In the genomic region with DNA sequence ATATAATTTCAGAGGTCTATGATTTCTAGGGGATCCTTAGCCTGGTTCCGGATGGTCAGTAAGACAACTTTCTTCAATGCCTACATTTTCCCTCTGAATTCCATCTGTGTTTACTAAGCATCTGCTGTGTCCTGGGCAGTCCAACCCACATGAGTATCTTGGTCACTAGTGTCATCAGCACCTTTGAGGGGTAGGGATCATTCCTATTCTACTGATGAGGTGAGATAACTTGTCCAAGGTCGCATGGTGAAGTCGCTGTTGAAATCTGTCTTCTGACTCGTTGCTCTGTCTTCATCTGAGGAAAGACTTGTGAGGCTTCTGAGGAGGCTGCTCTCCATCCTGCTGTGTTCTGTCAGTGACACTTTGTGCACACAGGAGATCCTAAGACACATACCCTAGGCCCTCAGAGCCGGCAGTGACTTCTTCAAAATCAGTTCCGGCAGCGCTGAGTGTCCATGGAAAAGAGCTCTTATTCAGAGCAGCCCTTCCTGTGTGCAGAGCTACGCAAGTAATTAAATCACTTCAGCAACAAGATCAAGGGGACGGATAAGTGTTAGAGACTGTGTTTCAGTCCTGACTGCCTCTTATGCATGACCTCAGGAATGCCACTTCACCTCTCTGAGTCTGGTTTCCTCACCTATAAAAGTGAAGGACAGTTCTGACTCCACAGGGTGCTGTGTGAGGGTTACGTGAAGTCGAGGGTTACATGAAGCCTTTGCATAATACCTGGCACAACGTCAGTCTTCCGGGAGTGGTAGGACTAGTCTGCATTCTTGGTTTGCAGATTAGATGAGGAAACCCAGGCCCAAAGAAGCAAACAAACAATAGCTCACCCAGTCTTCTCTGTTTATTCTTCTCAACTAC, we compare ENCODE assay signal across 13 cellular contexts. TPM values are rescaled to one million over a fixed set of nuclear protein-coding genes. Genes with fewer than 3 reads are reported as not detected.
DNase-seq lines count a peak whose midpoint lies in the region; ATAC-seq and TF ChIP-seq lines count a peak whose summit lies in the region.
"Had no signal": no experiment of that assay in that cellular context is flagged by ENCODE, and none has a peak within 500 bp of the region (broad histone marks: within the 10 kb centered on the region; RNA-seq: fewer than 3 reads in every experiment).

No MANE protein-coding gene starts in this region.

- intact Hi-C loops in natural killer cell (cut with micrococcal nuclease), result no loop called here
- intact Hi-C loops in mammary epithelial cell (cut with micrococcal nuclease), result no loop called here

- H3K36me3 ChIP-seq in mammary epithelial cell (ENCODE audit: insufficient read depth, low read length) (peaks cover 37% of the 10 kb centered on the region), mesenchymal stem cell (ENCODE audit: control insufficient read depth in 1 of 2, insufficient read depth in 2 of 2, low read depth in 1 of 2, low read length in 2 of 2) (peaks cover 28 to 37% of the 10 kb centered on the region in 2 experiments)

- H3K9me3 Mint-ChIP-seq in natural killer cell treated with Interleukin-12 subunit alpha and Interleukin-12 subunit beta and Interleukin-15 and Interleukin-18, amount 100 ng/mL, for 72 hours, result no peaks in the 10 kb centered on the region
- no peaks in the 10 kb centered on the region for H3K9me3 Mint-ChIP-seq in natural killer cell
- H3K9me3 Mint-ChIP-seq: neural crest cell; stimulated activated naive CD8-positive, alpha-beta T cell treated with anti-CD3 and anti-CD28 coated beads, Interleukin-15, Interleukin-2, amounts not matched to agents 100 ng/mL and 50 ng/mL, for 24 hours had no signal

- H2BK12ac ChIP-seq in mesenchymal stem cell (ENCODE audit: low read length in 2 of 2), result no peak overlapping the region

- H3K23ac ChIP-seq in mesenchymal stem cell (ENCODE audit: low read length in 2 of 2), result no peak overlapping the region

- ATAC-seq in natural killer cell treated with Interleukin-12 subunit alpha and Interleukin-12 subunit beta and Interleukin-15 and Interleukin-18, amount 100 ng/mL, for 72 hours, result no peak
- ATAC-seq in natural killer cell (no peak), HG02870 (IDR thresholded peaks at IDR 0.05; ENCODE audit: unreplicated experiment) (no peak)

- H3K27me3 ChIP-seq in mammary epithelial cell (ENCODE audit: insufficient read depth, low read length), result no peaks in the 10 kb centered on the region
- H3K27me3 ChIP-seq in mesenchymal stem cell (ENCODE audit: control insufficient read depth in 1 of 2, insufficient read depth in 1 of 2, low read length in 2 of 2), result no peaks in the 10 kb centered on the region

- H3K79me1 ChIP-seq in mesenchymal stem cell (replicated peaks; ENCODE audit: low read length, poor library complexity, severe bottlenecking), result peaks cover 5% of the 10 kb centered on the region

- H4K20me1 ChIP-seq in mammary epithelial cell (ENCODE audit: insufficient read depth, low read length), result no peaks in the 10 kb centered on the region

- H2BK15ac ChIP-seq in mesenchymal stem cell (ENCODE audit: low read depth, poor library complexity, severe bottlenecking), result no peak overlapping the region

- no peak overlapping the region for H3K14ac ChIP-seq in mesenchymal stem cell (ENCODE audit: low read length in 2 of 2)

- no peak overlapping the region for H2BK120ac ChIP-seq in mesenchymal stem cell (ENCODE audit: low read depth, low read length)

- H3K4ac ChIP-seq in mesenchymal stem cell (ENCODE audit: low read depth in 1 of 2, low read length in 2 of 2), result no peak overlapping the region

- H3K9me3 ChIP-seq in mammary epithelial cell (replicated peaks; ENCODE audit: insufficient read depth, low read length), result no peaks in the 10 kb centered on the region
- H3K9me3 ChIP-seq in mesenchymal stem cell (ENCODE audit: control insufficient read depth, low read length), result no peaks in the 10 kb centered on the region

- H3K79me2 ChIP-seq in mammary epithelial cell (ENCODE audit: insufficient read depth, low read length), result peaks cover 16% of the 10 kb centered on the region

- no peak overlapping the region for H2AK5ac ChIP-seq in mesenchymal stem cell (ENCODE audit: low read length, severe bottlenecking)

- no peak overlapping the region for H3K9ac ChIP-seq in mammary epithelial cell (ENCODE audit: insufficient read depth, low read length)
- H3K9ac ChIP-seq in mesenchymal stem cell (ENCODE audit: low read length), result no peak overlapping the region

- no peaks in the 10 kb centered on the region for H3K27me3 Mint-ChIP-seq in natural killer cell treated with Interleukin-12 subunit alpha and Interleukin-12 subunit beta and Interleukin-15 and Interleukin-18, amount 100 ng/mL, for 72 hours
- H3K27me3 Mint-ChIP-seq in natural killer cell (ENCODE audit: low read depth in 2 of 2), result no peaks in the 10 kb centered on the region
- H3K27me3 Mint-ChIP-seq: stimulated activated naive CD8-positive, alpha-beta T cell treated with anti-CD3 and anti-CD28 coated beads, Interleukin-15, Interleukin-2, amounts not matched to agents 100 ng/mL and 50 ng/mL, for 24 hours had no signal

- TF ChIP-seq CTCF in natural killer cell (IDR thresholded peaks at IDR 0.05), result no peak
- no peak for TF ChIP-seq CTCF in mammary epithelial cell (conservative IDR thresholded peaks at IDR 0.05 in 1 of 2, IDR thresholded peaks at IDR 0.05 in 1 of 2; ENCODE audit: extremely low read depth in 1 of 2, insufficient read depth in 1 of 2, low read depth in 1 of 2, low read length in 2 of 2)

- H3K4me3 ChIP-seq in mammary epithelial cell (replicated peaks in 1 of 3; ENCODE audit: insufficient read depth in 1 of 3, low read depth in 2 of 3, low read length in 3 of 3) (no peak overlapping the region), mesenchymal stem cell (ENCODE audit: insufficient read depth in 1 of 2, low read depth in 1 of 2, low read length in 2 of 2) (no peak overlapping the region)

- H3K4me2 ChIP-seq in mammary epithelial cell (ENCODE audit: insufficient read depth, low read depth, low read length) (no peak overlapping the region), mesenchymal stem cell (ENCODE audit: low read length, poor library complexity, severe bottlenecking) (no peak overlapping the region)

- dilution Hi-C loops in mammary epithelial cell (cut with HindIII; ENCODE audit: low sequenced_read_pairs), result no loop called here

- H2AFZ ChIP-seq in mammary epithelial cell (ENCODE audit: low read depth, low read length) (no peak overlapping the region), mesenchymal stem cell (ENCODE audit: low read depth, low read length) (no peak overlapping the region)

- DNase-seq in natural killer cell treated with Interleukin-12 subunit alpha and Interleukin-12 subunit beta and Interleukin-15 and Interleukin-18, amount 100 ng/mL, for 72 hours (ENCODE audit: low spot score), result no peak
- DNase-seq in natural killer cell (no peak), mammary epithelial cell (peak; percentile 44), mesenchymal stem cell (peak; percentile 23), nucleus accumbens (lab: John Stamatoyannopoulos, UW) (no peak), SW480 (ENCODE audit: low spot score) (no peak)
- DNase-seq in activated CD4-positive, CD25-positive, alpha-beta regulatory T cell treated with anti-CD3 and anti-CD28 coated beads, Interleukin-2, amount 50 U/mL, for 72 hours, result no peak
- DNase-seq: NCI-H526 treated with DMSO at 0.1 percent for 48 hours; stimulated activated CD4-positive, alpha-beta T cell treated with anti-CD3 and anti-CD28 coated beads, Interleukin-2, amount 100 ng/mL, for 24 hours; SW 1271 had no signal

- H4K91ac ChIP-seq in mesenchymal stem cell (ENCODE audit: low read length), result no peak overlapping the region

- H3K4me3 Mint-ChIP-seq in natural killer cell treated with Interleukin-12 subunit alpha and Interleukin-12 subunit beta and Interleukin-15 and Interleukin-18, amount 100 ng/mL, for 72 hours, result no peak overlapping the region
- H3K4me3 Mint-ChIP-seq in natural killer cell, result no peak overlapping the region
- H3K4me3 Mint-ChIP-seq: neural crest cell; stimulated activated naive CD8-positive, alpha-beta T cell treated with anti-CD3 and anti-CD28 coated beads, Interleukin-15, Interleukin-2, amounts not matched to agents 100 ng/mL and 50 ng/mL, for 24 hours had no signal

- CTCF ChIA-PET in mammary epithelial cell (lab: Charles Lee; ENCODE audit: low non-redundant PET), result no interaction called here

- H3K4me1 ChIP-seq in mammary epithelial cell (ENCODE audit: insufficient read depth, low read length) (peaks cover 51% of the 10 kb centered on the region), mesenchymal stem cell (ENCODE audit: control insufficient read depth, insufficient read depth, low read depth, low read length) (peaks cover 8% of the 10 kb centered on the region)

- H4K8ac ChIP-seq in mesenchymal stem cell (ENCODE audit: low read length), result no peak overlapping the region

- no TSS peak for BruUV-seq in mammary epithelial cell (replicated peaks; lab: Mats Ljungman, UMichigan)

- no peak overlapping the region for H2BK5ac ChIP-seq in mesenchymal stem cell (ENCODE audit: low read depth, low read length, poor library complexity, severe bottlenecking)

- peak overlapping the region; percentile 31 to 84 for H3K27ac Mint-ChIP-seq in natural killer cell treated with Interleukin-12 subunit alpha and Interleukin-12 subunit beta and Interleukin-15 and Interleukin-18, amount 100 ng/mL, for 72 hours
- no peak overlapping the region for H3K27ac Mint-ChIP-seq in natural killer cell
- H3K27ac Mint-ChIP-seq: stimulated activated naive CD8-positive, alpha-beta T cell treated with anti-CD3 and anti-CD28 coated beads, Interleukin-15, Interleukin-2, amounts not matched to agents 100 ng/mL and 50 ng/mL, for 24 hours had no signal

- H3K36me3 Mint-ChIP-seq in natural killer cell treated with Interleukin-12 subunit alpha and Interleukin-12 subunit beta and Interleukin-15 and Interleukin-18, amount 100 ng/mL, for 72 hours, result peaks cover 57% of the 10 kb centered on the region
- peaks cover 24% of the 10 kb centered on the region for H3K36me3 Mint-ChIP-seq in natural killer cell

- peak overlapping the region; percentile 49 for H3K27ac ChIP-seq in mammary epithelial cell (ENCODE audit: insufficient read depth, low read depth, low read length)
- H3K27ac ChIP-seq in mesenchymal stem cell (ENCODE audit: low read length, poor library complexity, severe bottlenecking), result no peak overlapping the region

- H3K4me1 Mint-ChIP-seq in natural killer cell treated with Interleukin-12 subunit alpha and Interleukin-12 subunit beta and Interleukin-15 and Interleukin-18, amount 100 ng/mL, for 72 hours (ENCODE audit: low read depth in 2 of 2), result peaks cover 37 to 48% of the 10 kb centered on the region in 2 donors
- H3K4me1 Mint-ChIP-seq in natural killer cell, result no peaks in the 10 kb centered on the region

- 76% methylated on average over 13 of the region's 13 CpGs for WGBS in mammary epithelial cell (ENCODE audit: low coverage, missing lambda C conversion rate)
- 89% methylated on average over 10 of the region's 13 CpGs for WGBS in mesenchymal stem cell

- no peak overlapping the region for H3K18ac ChIP-seq in mesenchymal stem cell (ENCODE audit: low read depth in 1 of 2, low read length in 2 of 2)

- in situ Hi-C loops in mammary epithelial cell (cut with MboI; ENCODE audit: low sequenced_read_pairs in 2 of 2), result loop anchor here (5.0 kb wide), 2 partner anchors 71 to 76 kb away; no protein-coding TSS in a partner anchor

RNA-seq across cellular contexts. Expression of gene AK2, which starts 28.4 kb away (rescaled TPM):
- total RNA-seq in natural killer cell treated with Interleukin-12 subunit alpha and Interleukin-12 subunit beta and Interleukin-15 and Interleukin-18, amount 100 ng/mL, for 72 hours, result 100 to 1,000 TPM; 379 to 475 TPM
- 10 to 100 TPM; 64.8 to 94.0 (median 67.1) TPM for total RNA-seq in natural killer cell
- total RNA-seq in mammary epithelial cell, result 100 to 1,000 TPM; 157 to 217 TPM
- 221 TPM for polyA plus RNA-seq in mammary epithelial cell
- polyA minus RNA-seq in mammary epithelial cell, result 146 TPM
- polyA plus RNA-seq in mesenchymal stem cell (2013, experiment 1 of 2), result 81.3 TPM
- polyA plus RNA-seq in mesenchymal stem cell (2013, experiment 2 of 2), result 82.4 TPM

RNA-seq across cellular contexts. Expression of gene RNF19B, which starts 43.7 kb away (rescaled TPM):
- 100 to 1,000 TPM in 1 of 2 donors, 10 to 100 TPM in 1; 92.0 to 246 TPM for total RNA-seq in natural killer cell treated with Interleukin-12 subunit alpha and Interleukin-12 subunit beta and Interleukin-15 and Interleukin-18, amount 100 ng/mL, for 72 hours
- total RNA-seq in natural killer cell, result 100 to 1,000 TPM in 1 of 3 donors, 10 to 100 TPM in 2; 44.2 to 110 (median 54.3) TPM
- 10 to 100 TPM; 30.5 to 62.4 TPM for total RNA-seq in mammary epithelial cell
- polyA plus RNA-seq in mammary epithelial cell, result 32.3 TPM
- 38.2 TPM for polyA minus RNA-seq in mammary epithelial cell
- polyA plus RNA-seq in mesenchymal stem cell (2013, experiment 1 of 2), result 6.5 TPM
- polyA plus RNA-seq in mesenchymal stem cell (2013, experiment 2 of 2), result 6.1 TPM

Comparison
In these comparisons a context has a peak if more than half of its experiments do, and no peak if none do; other contexts are left out.
1. H3K27ac Mint-ChIP-seq: peak in natural killer cell treated with Interleukin-12 subunit alpha and Interleukin-12 subunit beta and Interleukin-15 and Interleukin-18, amount 100 ng/mL, for 72 hours (2 of 2); none in natural killer cell (0 of 2).
2. DNase-seq: peak in mammary epithelial cell (single experiment) and mesenchymal stem cell (single experiment); none in natural killer cell treated with Interleukin-12 subunit alpha and Interleukin-12 subunit beta and Interleukin-15 and Interleukin-18, amount 100 ng/mL, for 72 hours (single experiment), natural killer cell (single experiment), nucleus accumbens (0 of 56), SW480 (single experiment) and activated CD4-positive, CD25-positive, alpha-beta regulatory T cell treated with anti-CD3 and anti-CD28 coated beads, Interleukin-2, amount 50 U/mL, for 72 hours (single experiment).